ENCODE assay signal across 1 cellular context in the genomic region with DNA sequence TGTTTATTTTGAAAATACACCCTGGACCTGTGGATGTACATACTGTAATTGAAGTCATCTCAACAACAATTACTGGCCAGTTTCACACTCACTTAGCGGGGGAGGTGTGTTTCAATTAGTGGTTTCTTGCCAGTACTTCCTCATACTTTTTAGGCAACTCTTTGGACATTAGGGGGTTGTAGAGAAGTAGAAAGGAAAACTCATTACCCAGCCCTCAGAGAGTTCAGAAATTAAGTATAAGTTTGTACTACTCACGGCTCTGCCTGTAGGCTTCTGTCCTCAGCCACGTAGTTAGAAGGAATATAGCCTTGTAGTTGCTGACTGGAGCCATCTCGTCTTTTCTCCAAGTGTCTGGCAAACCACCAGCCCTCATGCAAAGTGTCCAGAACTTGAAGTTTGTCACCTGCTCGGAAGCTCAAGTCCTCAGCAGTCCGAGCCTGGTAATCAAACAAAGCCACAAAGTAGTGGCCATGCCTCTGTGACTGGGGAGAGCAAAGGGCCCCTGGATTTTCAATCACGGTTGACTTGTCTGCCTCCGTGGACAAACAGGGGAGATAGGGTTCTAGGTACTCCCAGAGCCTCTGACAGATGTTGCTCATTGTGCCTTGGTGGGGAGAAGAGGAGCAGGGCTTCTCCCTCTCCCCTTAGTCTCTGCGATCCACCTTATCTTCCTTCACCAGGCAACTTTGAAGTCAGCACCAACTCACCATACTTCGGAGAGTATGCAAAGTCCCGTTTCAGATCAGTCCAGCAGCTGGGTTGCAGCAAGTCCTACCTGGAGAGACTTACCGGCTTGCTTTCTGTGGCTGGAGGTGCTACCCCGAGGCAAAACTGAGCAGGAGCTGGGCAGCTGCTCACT.
TF ChIP-seq lines count a peak whose summit lies in the region.

No MANE protein-coding gene starts in this region.

TF ChIP-seq in K562, 482 proteins besides CTCF, POLR2A, EP300 and RAD21:
- TF ChIP-seq CBFA2T3 (IDR thresholded peaks at IDR 0.05): peak; percentile 81
- TF ChIP-seq ZNF766 (CRISPR knock-in tag; conservative IDR thresholded peaks at IDR 0.05): 0 out of 2 replicates have a peak, but pooled peaks have one; percentile 71
- TF ChIP-seq RCOR1 (IDR thresholded peaks at IDR 0.05; ENCODE audit: borderline replicate concordance in 1 of 2, low read depth in 2 of 2, low read length in 2 of 2): peak in 1 of 2 experiments; percentile 75; a peak in 1 of 4 replicates
- TF ChIP-seq STAT5A (IDR thresholded peaks at IDR 0.05; ENCODE audit: borderline replicate concordance, low read length): peak; percentile 47
- TF ChIP-seq C11orf30 (IDR thresholded peaks at IDR 0.05; ENCODE audit: low read depth): no peak
- peak in 1 of 2 experiments; percentile 26; a peak in 1 of 4 replicates for TF ChIP-seq KDM1A (IDR thresholded peaks at IDR 0.05)
- TF ChIP-seq L3MBTL2 (IDR thresholded peaks at IDR 0.05): peak; percentile 29; the same call in 1 of the 2 replicates
- TF ChIP-seq, protein P1, sequence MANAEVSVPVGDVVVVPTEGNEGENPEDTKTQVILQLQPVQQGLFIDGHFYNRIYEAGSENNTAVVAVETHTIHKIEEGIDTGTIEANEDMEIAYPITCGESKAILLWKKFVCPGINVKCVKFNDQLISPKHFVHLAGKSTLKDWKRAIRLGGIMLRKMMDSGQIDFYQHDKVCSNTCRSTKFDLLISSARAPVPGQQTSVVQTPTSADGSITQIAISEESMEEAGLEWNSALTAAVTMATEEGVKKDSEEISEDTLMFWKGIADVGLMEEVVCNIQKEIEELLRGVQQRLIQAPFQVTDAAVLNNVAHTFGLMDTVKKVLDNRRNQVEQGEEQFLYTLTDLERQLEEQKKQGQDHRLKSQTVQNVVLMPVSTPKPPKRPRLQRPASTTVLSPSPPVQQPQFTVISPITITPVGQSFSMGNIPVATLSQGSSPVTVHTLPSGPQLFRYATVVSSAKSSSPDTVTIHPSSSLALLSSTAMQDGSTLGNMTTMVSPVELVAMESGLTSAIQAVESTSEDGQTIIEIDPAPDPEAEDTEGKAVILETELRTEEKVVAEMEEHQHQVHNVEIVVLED (CRISPR knock-in tag; IDR thresholded peaks at IDR 0.05): no peak
- TF ChIP-seq JUND (IDR thresholded peaks at IDR 0.05; ENCODE audit: borderline replicate concordance, low read depth, low read length): no peak
- 0 out of 3 replicates have a peak, but pooled peaks have one; percentile 6 for TF ChIP-seq JUND (tag; IDR thresholded peaks at IDR 0.05; ENCODE audit: borderline replicate concordance, low read depth, low read length)
- no peak for TF ChIP-seq SMARCA5 (IDR thresholded peaks at IDR 0.05)
- TF ChIP-seq DPF2 (IDR thresholded peaks at IDR 0.05): 0 out of 2 replicates have a peak, but pooled peaks have one; percentile 14
- peak; percentile 40; the same call in 1 of the 2 replicates for TF ChIP-seq ELF2 (CRISPR knock-in tag; IDR thresholded peaks at IDR 0.05)
- TF ChIP-seq EGR1 (conservative IDR thresholded peaks at IDR 0.05): no peak
- no peak for TF ChIP-seq BRD9 (IDR thresholded peaks at IDR 0.05; ENCODE audit: low read depth, partially characterized antibody)
- TF ChIP-seq ARID1B (IDR thresholded peaks at IDR 0.05): peak; percentile 75
- 0 out of 2 replicates have a peak, but pooled peaks have one; percentile 11 for TF ChIP-seq CREM (IDR thresholded peaks at IDR 0.05; ENCODE audit: low read depth)
- 0 out of 2 replicates have a peak, but pooled peaks have one; percentile 43 for TF ChIP-seq ELF1 (tag; IDR thresholded peaks at IDR 0.05)
- peak; percentile 72 for TF ChIP-seq TEAD4 (IDR thresholded peaks at IDR 0.05; ENCODE audit: low read length)
- no peak for TF ChIP-seq TEAD4 (CRISPR knock-in tag; IDR thresholded peaks at IDR 0.05; ENCODE audit: borderline replicate concordance)
- peak; percentile 12; the same call in 1 of the 2 replicates for TF ChIP-seq KLF16 (IDR thresholded peaks at IDR 0.05)
- TF ChIP-seq TAL1 (IDR thresholded peaks at IDR 0.05): peak; percentile 66
- no peak for TF ChIP-seq ATF1 (CRISPR knock-in tag; IDR thresholded peaks at IDR 0.05)
- TF ChIP-seq ATF1 (tag; IDR thresholded peaks at IDR 0.05): 0 out of 2 replicates have a peak, but pooled peaks have one; percentile 26
- TF ChIP-seq, protein P2, sequence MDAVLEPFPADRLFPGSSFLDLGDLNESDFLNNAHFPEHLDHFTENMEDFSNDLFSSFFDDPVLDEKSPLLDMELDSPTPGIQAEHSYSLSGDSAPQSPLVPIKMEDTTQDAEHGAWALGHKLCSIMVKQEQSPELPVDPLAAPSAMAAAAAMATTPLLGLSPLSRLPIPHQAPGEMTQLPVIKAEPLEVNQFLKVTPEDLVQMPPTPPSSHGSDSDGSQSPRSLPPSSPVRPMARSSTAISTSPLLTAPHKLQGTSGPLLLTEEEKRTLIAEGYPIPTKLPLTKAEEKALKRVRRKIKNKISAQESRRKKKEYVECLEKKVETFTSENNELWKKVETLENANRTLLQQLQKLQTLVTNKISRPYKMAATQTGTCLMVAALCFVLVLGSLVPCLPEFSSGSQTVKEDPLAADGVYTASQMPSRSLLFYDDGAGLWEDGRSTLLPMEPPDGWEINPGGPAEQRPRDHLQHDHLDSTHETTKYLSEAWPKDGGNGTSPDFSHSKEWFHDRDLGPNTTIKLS (IDR thresholded peaks at IDR 0.05; ENCODE audit: borderline replicate concordance, low read depth): peak; percentile 20; the same call in 1 of the 2 replicates
- TF ChIP-seq NCOR1 (IDR thresholded peaks at IDR 0.05): peak; percentile 47
- 0 out of 2 replicates have a peak, but pooled peaks have one; percentile 31 for TF ChIP-seq TCF7 (IDR thresholded peaks at IDR 0.05; ENCODE audit: borderline replicate concordance)
- TF ChIP-seq FOXJ3 (CRISPR knock-in tag; IDR thresholded peaks at IDR 0.05): no peak
- TF ChIP-seq TCF3 (CRISPR knock-in tag; IDR thresholded peaks at IDR 0.05): peak; percentile 66
- TF ChIP-seq MAZ (CRISPR knock-in tag; conservative IDR thresholded peaks at IDR 0.05 in 1 of 2, IDR thresholded peaks at IDR 0.05 in 1 of 2): peak in 1 of 2 experiments; percentile 41; a peak in 1 of 4 replicates
- TF ChIP-seq HMG20B (CRISPR knock-in tag; IDR thresholded peaks at IDR 0.05): no peak
- no peak for TF ChIP-seq ZNF3 (CRISPR knock-in tag; IDR thresholded peaks at IDR 0.05)
- TF ChIP-seq CXXC5 (CRISPR knock-in tag; IDR thresholded peaks at IDR 0.05): 0 out of 2 replicates have a peak, but pooled peaks have one; percentile 37
- TF ChIP-seq CBFA2T2 (conservative IDR thresholded peaks at IDR 0.05): peak; percentile 62
TF ChIP-seq in K562: peak in this region for 23.
